In the genomic region with DNA sequence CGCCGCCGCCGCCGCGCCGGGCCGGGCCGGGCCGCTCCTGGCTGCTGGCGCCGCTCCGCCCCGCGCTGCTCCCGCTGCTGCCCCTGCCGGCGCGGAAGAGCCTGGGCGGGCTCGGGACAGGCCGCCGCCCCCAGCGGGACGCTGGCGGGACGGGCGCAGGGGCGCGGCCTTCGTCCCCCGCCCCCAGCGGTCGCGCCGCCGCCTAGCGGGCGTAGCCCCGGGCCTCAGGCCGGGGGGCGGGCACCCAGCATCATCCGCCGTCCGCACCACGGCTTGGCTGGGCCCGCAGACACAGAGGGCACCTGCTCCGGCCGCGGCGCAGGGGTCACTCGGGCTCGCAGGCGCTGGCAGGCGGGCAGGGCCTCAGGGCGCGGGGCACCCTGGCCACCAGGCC, we compare ENCODE assay signal across 8 cellular contexts. TPM values are rescaled to one million over a fixed set of nuclear protein-coding genes. Genes with fewer than 3 reads are reported as not detected.
DNase-seq lines count a peak whose midpoint lies in the region; ATAC-seq and TF ChIP-seq lines count a peak whose summit lies in the region.

A gene (minus strand): TSS at position 107 of the 394 bp plus-strand sequence. CDS start 218 bp downstream, outside the sequence.

- H3K27ac ChIP-seq in SJCRH30 (peak within 1 kb of the TSS; percentile 7; the same call in 1 of the 2 replicates), testis (peak within 1 kb of the TSS; percentile 86 to 95)

- peaks cover 41% of the 10 kb centered on the region for H3K4me1 Mint-ChIP-seq in activated naive CD4-positive, alpha-beta T cell treated with anti-CD3 and anti-CD28 coated beads, Interleukin-2, amount 50 U/mL, for 24 hours

- peaks cover under 1% of the 10 kb centered on the region for H3K36me3 Mint-ChIP-seq in activated naive CD4-positive, alpha-beta T cell treated with anti-CD3 and anti-CD28 coated beads, Interleukin-2, amount 50 U/mL, for 24 hours

- TF ChIP-seq CTCF in testis (IDR thresholded peaks at IDR 0.05), result peak; percentile 30 to 62 (median 57)

- H3K9me3 ChIP-seq in SJCRH30 (replicated peaks) (no peaks in the 10 kb centered on the region), testis (no peaks in the 10 kb centered on the region)

- no peaks in the 10 kb centered on the region for H3K27me3 Mint-ChIP-seq in activated naive CD4-positive, alpha-beta T cell treated with anti-CD3 and anti-CD28 coated beads, Interleukin-2, amount 50 U/mL, for 24 hours

- TF ChIP-seq POLR2A in testis (IDR thresholded peaks at IDR 0.05), result no peak

- no peaks in the 10 kb centered on the region for H3K9me3 Mint-ChIP-seq in activated naive CD4-positive, alpha-beta T cell treated with anti-CD3 and anti-CD28 coated beads, Interleukin-2, amount 50 U/mL, for 24 hours

- peak within 1 kb of the TSS; percentile 88 for H3K4me3 Mint-ChIP-seq in activated naive CD4-positive, alpha-beta T cell treated with anti-CD3 and anti-CD28 coated beads, Interleukin-2, amount 50 U/mL, for 24 hours

- H3K27me3 ChIP-seq in SJCRH30 (no peaks in the 10 kb centered on the region), testis (no peaks in the 10 kb centered on the region)

- ATAC-seq in GM19452 (IDR thresholded peaks at IDR 0.05; ENCODE audit: unreplicated experiment) (peak; percentile 81), HG03565 (IDR thresholded peaks at IDR 0.05; ENCODE audit: unreplicated experiment) (peak; percentile 60)

- H3K27ac Mint-ChIP-seq in activated naive CD4-positive, alpha-beta T cell treated with anti-CD3 and anti-CD28 coated beads, Interleukin-2, amount 50 U/mL, for 24 hours, result peak within 1 kb of the TSS; percentile 82

- peak within 1 kb of the TSS; percentile 92 for H3K4me3 ChIP-seq in SJCRH30
- H3K4me3 ChIP-seq in testis, result peak within 1 kb of the TSS; percentile 80 to 93

- intact Hi-C loops in testis (cut with DNase I; ENCODE audit: low total_unique reads), result no loop called here

- WGBS in testis, 2 donors, result 0% methylated on average over 4 of the region's 57 CpGs; no CpG with 5 or more reads in 1 of the 2 donors

- DNase-seq in DMS 273 (lab: John Stamatoyannopoulos, UW; ENCODE audit: unreplicated experiment) (peak; percentile 95), SJCRH30 (peak; percentile 68 to 86), glomerular endothelial cell (ENCODE audit: extremely low read depth, low read depth, low spot score) (no peak), occipital lobe (lab: John Stamatoyannopoulos, UW) (peak; percentile 11), testis (peak; percentile 53)

- H3K36me3 ChIP-seq in SJCRH30, result peaks cover 10% of the 10 kb centered on the region
- H3K36me3 ChIP-seq in testis (ENCODE audit: low read depth, missing control alignments), result no peaks in the 10 kb centered on the region

- H3K4me1 ChIP-seq in SJCRH30 (peaks cover 14% of the 10 kb centered on the region), testis (peaks cover 19% of the 10 kb centered on the region)

RNA-seq across cellular contexts. Expression of the gene that starts here (rescaled TPM):
- 140 TPM in 2 replicates for total RNA-seq in SJCRH30 (2014; rRNA removed; shearing (Covaris generic))
- total RNA-seq in glomerular endothelial cell (113 and 116 TPM in 2 replicates), occipital lobe (266 TPM), testis (100 to 1,000 TPM; 287 to 337 TPM)
- 258 TPM for polyA plus RNA-seq in testis (ENCODE audit: insufficient read depth, low read depth, low replicate concordance)
